8 cellular contexts compared by ENCODE assay signal in genomic region chr7:88401009-88401623, GRCh38.
DNase-seq lines count a peak whose midpoint lies in the region; ATAC-seq, FAIRE-seq and TF ChIP-seq lines count a peak whose summit lies in the region.

No MANE protein-coding gene starts in this region.

- H3K9ac ChIP-seq in kidney (ENCODE audit: low read length in 2 of 2) = no peak overlapping the region

- H3K9me3 ChIP-seq in Panc1 (ENCODE audit: control insufficient read depth, insufficient read depth, low read depth, low read length) (no peaks in the 10 kb centered on the region), kidney (ENCODE audit: control insufficient read depth in 1 of 2, low read length in 2 of 2) (no peaks in the 10 kb centered on the region)

- H3K36me3 ChIP-seq in Panc1 (ENCODE audit: control insufficient read depth, insufficient read depth, low read length) = no peaks in the 10 kb centered on the region
- no peaks in the 10 kb centered on the region for H3K36me3 ChIP-seq in kidney (ENCODE audit: control insufficient read depth in 1 of 2, insufficient read depth in 2 of 2, low read length in 2 of 2)

- TF ChIP-seq CTCF in Panc1 (IDR thresholded peaks at IDR 0.05) = peak; percentile 44; the same call in 1 of the 2 replicates
- TF ChIP-seq CTCF in kidney (IDR thresholded peaks at IDR 0.05; ENCODE audit: borderline replicate concordance, extremely low read depth, insufficient read depth) = peak; percentile 36

- BruUV-seq in Panc1 (replicated peaks; lab: Mats Ljungman, UMichigan) = no TSS peak

- FAIRE-seq in kidney (lab: Jason Lieb, UNC) = no peak

- ATAC-seq in GM18867 (IDR thresholded peaks at IDR 0.05; ENCODE audit: unreplicated experiment) = peak; percentile 62
- ATAC-seq in HG03103 (IDR thresholded peaks at IDR 0.05; ENCODE audit: low read depth, unreplicated experiment) = peak; percentile 48
- no peak for ATAC-seq in Panc1

- POLR2A ChIA-PET in Panc1 (lab: Charles Lee) = no interaction called here

- no peaks in the 10 kb centered on the region for H3K4me1 ChIP-seq in Panc1 (ENCODE audit: control insufficient read depth, insufficient read depth, low read length)
- H3K4me1 ChIP-seq in kidney (ENCODE audit: control insufficient read depth in 1 of 2, insufficient read depth in 1 of 2, low read depth in 1 of 2, low read length in 2 of 2) = no peaks in the 10 kb centered on the region

- in situ Hi-C loops in Panc1 (cut with HindIII; ENCODE audit: low pct_unique_long_range_greater_than_20kb, low sequenced_read_pairs) = no loop called here

- peak; percentile 10 for DNase-seq in COR-L47 (lab: John Stamatoyannopoulos, UW)
- DNase-seq in Panc1 (ENCODE audit: low read depth, low spot score) = no peak
- no peak for DNase-seq in kidney
- DNase-seq in caudate nucleus (lab: John Stamatoyannopoulos, UW) = no peak
- DNase-seq in T-helper 9 cell = no peak
- DNase-seq in DMS79 treated with DMSO at 0.1 percent for 48 hours (lab: John Stamatoyannopoulos, UW) = no peak

- CTCF ChIA-PET in Panc1 (lab: Charles Lee) = no interaction called here

- H3K27me3 ChIP-seq in Panc1 (ENCODE audit: control insufficient read depth, insufficient read depth, low read length) = no peaks in the 10 kb centered on the region

- H3K27ac ChIP-seq in Panc1 (ENCODE audit: low read length) = no peak overlapping the region
- no peak overlapping the region for H3K27ac ChIP-seq in kidney (ENCODE audit: low read depth in 2 of 2, low read length in 2 of 2)
- H3K27ac ChIP-seq in caudate nucleus (ENCODE audit: low read depth, low read length) = no peak overlapping the region

- H3K4me3 ChIP-seq in Panc1 (ENCODE audit: low read depth in 2 of 2, low read length in 2 of 2) (no peak overlapping the region), kidney (ENCODE audit: low read length in 2 of 2) (no peak overlapping the region)

- intact Hi-C loops in Panc1 (cut with micrococcal nuclease; ENCODE audit: unreplicated experiment) (no loop called here), kidney (cut with DNase I) (no loop called here)
